In the genomic region with DNA sequence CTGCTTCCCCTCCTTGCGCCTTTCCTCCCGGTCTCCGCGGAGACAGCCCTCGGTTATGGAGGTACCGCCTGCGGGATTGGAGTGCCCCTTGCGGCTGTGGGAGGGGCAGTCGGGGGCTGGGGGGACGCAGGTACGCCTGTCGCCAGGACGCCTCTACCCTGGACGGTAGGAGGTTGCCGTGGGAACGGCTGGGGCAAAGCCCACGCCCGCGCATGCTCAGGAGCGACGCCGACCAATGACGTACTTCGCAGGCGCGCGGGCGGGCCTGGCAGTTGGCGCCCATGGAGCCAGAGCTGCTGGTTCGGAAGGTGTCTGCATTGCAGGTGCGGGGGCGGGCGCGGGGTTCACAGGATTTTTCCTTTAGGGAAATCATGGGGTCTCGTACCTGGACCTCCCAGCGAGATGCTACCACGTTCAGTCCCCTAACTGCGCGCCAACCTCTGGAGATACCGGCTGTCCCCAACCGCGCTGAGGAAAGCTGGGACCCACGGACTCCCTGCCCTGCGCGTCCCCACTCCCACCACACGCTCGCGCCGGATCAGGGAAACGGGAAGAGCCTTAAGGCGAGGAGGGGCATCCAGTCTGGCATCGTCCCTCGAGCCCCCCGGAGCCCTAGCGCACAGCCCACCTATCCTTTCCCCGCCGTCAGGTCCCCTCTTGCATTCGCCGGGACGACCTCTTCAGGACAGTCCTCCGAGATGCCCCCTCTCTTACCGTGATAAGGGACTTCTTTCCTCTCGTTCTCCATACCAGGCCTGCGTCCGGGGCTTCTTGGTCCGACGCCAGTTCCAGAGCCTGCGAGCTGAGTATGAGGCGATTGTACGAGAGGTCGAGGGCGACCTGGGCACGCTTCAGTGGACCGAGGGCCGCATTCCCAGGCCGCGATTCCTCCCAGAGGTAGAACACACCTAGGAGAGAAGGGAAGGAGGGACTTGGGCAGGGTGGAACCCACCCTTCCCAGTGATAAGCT, we compare ENCODE assay signal across 1 cellular context.
A peak's percentile ranks its signal among the peaks of the same experiment; 100 is the strongest.
TF ChIP-seq lines count a peak whose summit lies in the region.

A gene (plus strand): TSS at position 271 of the 970 bp plus-strand sequence. CDS start 11 bp downstream, at position 282.

TF ChIP-seq in HepG2, 621 proteins besides CTCF, POLR2A, EP300 and RAD21 (continued from another document and continues in another):
- TF ChIP-seq, protein P1, sequence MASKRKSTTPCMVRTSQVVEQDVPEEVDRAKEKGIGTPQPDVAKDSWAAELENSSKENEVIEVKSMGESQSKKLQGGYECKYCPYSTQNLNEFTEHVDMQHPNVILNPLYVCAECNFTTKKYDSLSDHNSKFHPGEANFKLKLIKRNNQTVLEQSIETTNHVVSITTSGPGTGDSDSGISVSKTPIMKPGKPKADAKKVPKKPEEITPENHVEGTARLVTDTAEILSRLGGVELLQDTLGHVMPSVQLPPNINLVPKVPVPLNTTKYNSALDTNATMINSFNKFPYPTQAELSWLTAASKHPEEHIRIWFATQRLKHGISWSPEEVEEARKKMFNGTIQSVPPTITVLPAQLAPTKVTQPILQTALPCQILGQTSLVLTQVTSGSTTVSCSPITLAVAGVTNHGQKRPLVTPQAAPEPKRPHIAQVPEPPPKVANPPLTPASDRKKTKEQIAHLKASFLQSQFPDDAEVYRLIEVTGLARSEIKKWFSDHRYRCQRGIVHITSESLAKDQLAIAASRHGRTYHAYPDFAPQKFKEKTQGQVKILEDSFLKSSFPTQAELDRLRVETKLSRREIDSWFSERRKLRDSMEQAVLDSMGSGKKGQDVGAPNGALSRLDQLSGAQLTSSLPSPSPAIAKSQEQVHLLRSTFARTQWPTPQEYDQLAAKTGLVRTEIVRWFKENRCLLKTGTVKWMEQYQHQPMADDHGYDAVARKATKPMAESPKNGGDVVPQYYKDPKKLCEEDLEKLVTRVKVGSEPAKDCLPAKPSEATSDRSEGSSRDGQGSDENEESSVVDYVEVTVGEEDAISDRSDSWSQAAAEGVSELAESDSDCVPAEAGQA (IDR thresholded peaks at IDR 0.05; ENCODE audit: low read depth), result 0 out of 2 replicates have a peak, but pooled peaks have one; percentile 31
- TF ChIP-seq, protein P1 (CRISPR knock-in tag; IDR thresholded peaks at IDR 0.05; ENCODE audit: borderline replicate concordance), result no peak
- TF ChIP-seq CAMTA2 (CRISPR knock-in tag; IDR thresholded peaks at IDR 0.05; ENCODE audit: borderline replicate concordance) (no peak), GZF1 (CRISPR knock-in tag; IDR thresholded peaks at IDR 0.05) (no peak), TOE1 (CRISPR knock-in tag; IDR thresholded peaks at IDR 0.05) (no peak; the same call in 1 of the 2 replicates), CC2D1A (CRISPR knock-in tag; IDR thresholded peaks at IDR 0.05) (no peak), SMC3 (IDR thresholded peaks at IDR 0.05; ENCODE audit: low read length) (no peak), U2AF2 (IDR thresholded peaks at IDR 0.05; ENCODE audit: low read depth, low read length) (0 out of 2 replicates have a peak, but pooled peaks have one; percentile 87), ZNF260 (CRISPR knock-in tag; IDR thresholded peaks at IDR 0.05; ENCODE audit: borderline replicate concordance, low read depth) (no peak), CHD2 (IDR thresholded peaks at IDR 0.05; ENCODE audit: low read depth, low read length) (no peak), SOX6 (IDR thresholded peaks at IDR 0.05) (no peak), SOX6 (CRISPR knock-in tag; IDR thresholded peaks at IDR 0.05) (no peak), SUZ12 (IDR thresholded peaks at IDR 0.05; ENCODE audit: low read depth, low read length) (no peak), MED8 (CRISPR knock-in tag; IDR thresholded peaks at IDR 0.05; ENCODE audit: insufficient replicate concordance) (no peak), SP4 (CRISPR knock-in tag; IDR thresholded peaks at IDR 0.05) (0 out of 2 replicates have a peak, but pooled peaks have one; percentile 17), SRSF1 (optimal IDR thresholded peaks at IDR 0.05; ENCODE audit: low read depth, low read length) (peak; percentile 21), JUNB (CRISPR knock-in tag; IDR thresholded peaks at IDR 0.05; ENCODE audit: borderline replicate concordance) (no peak), GLI4 (CRISPR knock-in tag; IDR thresholded peaks at IDR 0.05; ENCODE audit: borderline replicate concordance) (no peak), EED (CRISPR knock-in tag; IDR thresholded peaks at IDR 0.05) (no peak), ZSCAN31 (CRISPR knock-in tag; IDR thresholded peaks at IDR 0.05; ENCODE audit: low read depth) (no peak), FOXA1 (IDR thresholded peaks at IDR 0.05) (no peak), FOXA1 (CRISPR knock-in tag; IDR thresholded peaks at IDR 0.05) (no peak), TBL1XR1 (IDR thresholded peaks at IDR 0.05; ENCODE audit: borderline replicate concordance, low read length, partially characterized antibody) (no peak), ZSCAN21 (CRISPR knock-in tag; IDR thresholded peaks at IDR 0.05; ENCODE audit: borderline replicate concordance) (no peak; the same call in 1 of the 2 replicates), ZNF484 (CRISPR knock-in tag; IDR thresholded peaks at IDR 0.05; ENCODE audit: borderline replicate concordance, low read depth) (no peak), ZNF282 (IDR thresholded peaks at IDR 0.05; ENCODE audit: partially characterized antibody) (no peak)
- TF ChIP-seq, protein P2, sequence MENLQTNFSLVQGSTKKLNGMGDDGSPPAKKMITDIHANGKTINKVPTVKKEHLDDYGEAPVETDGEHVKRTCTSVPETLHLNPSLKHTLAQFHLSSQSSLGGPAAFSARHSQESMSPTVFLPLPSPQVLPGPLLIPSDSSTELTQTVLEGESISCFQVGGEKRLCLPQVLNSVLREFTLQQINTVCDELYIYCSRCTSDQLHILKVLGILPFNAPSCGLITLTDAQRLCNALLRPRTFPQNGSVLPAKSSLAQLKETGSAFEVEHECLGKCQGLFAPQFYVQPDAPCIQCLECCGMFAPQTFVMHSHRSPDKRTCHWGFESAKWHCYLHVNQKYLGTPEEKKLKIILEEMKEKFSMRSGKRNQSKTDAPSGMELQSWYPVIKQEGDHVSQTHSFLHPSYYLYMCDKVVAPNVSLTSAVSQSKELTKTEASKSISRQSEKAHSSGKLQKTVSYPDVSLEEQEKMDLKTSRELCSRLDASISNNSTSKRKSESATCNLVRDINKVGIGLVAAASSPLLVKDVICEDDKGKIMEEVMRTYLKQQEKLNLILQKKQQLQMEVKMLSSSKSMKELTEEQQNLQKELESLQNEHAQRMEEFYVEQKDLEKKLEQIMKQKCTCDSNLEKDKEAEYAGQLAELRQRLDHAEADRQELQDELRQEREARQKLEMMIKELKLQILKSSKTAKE (CRISPR knock-in tag; IDR thresholded peaks at IDR 0.05; ENCODE audit: borderline replicate concordance), result no peak
- TF ChIP-seq, protein P3, sequence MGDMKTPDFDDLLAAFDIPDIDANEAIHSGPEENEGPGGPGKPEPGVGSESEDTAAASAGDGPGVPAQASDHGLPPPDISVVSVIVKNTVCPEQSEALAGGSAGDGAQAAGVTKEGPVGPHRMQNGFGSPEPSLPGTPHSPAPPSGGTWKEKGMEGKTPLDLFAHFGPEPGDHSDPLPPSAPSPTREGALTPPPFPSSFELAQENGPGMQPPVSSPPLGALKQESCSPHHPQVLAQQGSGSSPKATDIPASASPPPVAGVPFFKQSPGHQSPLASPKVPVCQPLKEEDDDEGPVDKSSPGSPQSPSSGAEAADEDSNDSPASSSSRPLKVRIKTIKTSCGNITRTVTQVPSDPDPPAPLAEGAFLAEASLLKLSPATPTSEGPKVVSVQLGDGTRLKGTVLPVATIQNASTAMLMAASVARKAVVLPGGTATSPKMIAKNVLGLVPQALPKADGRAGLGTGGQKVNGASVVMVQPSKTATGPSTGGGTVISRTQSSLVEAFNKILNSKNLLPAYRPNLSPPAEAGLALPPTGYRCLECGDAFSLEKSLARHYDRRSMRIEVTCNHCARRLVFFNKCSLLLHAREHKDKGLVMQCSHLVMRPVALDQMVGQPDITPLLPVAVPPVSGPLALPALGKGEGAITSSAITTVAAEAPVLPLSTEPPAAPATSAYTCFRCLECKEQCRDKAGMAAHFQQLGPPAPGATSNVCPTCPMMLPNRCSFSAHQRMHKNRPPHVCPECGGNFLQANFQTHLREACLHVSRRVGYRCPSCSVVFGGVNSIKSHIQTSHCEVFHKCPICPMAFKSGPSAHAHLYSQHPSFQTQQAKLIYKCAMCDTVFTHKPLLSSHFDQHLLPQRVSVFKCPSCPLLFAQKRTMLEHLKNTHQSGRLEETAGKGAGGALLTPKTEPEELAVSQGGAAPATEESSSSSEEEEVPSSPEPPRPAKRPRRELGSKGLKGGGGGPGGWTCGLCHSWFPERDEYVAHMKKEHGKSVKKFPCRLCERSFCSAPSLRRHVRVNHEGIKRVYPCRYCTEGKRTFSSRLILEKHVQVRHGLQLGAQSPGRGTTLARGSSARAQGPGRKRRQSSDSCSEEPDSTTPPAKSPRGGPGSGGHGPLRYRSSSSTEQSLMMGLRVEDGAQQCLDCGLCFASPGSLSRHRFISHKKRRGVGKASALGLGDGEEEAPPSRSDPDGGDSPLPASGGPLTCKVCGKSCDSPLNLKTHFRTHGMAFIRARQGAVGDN (CRISPR knock-in tag; IDR thresholded peaks at IDR 0.05), result peak; percentile 87
- TF ChIP-seq, protein P4, sequence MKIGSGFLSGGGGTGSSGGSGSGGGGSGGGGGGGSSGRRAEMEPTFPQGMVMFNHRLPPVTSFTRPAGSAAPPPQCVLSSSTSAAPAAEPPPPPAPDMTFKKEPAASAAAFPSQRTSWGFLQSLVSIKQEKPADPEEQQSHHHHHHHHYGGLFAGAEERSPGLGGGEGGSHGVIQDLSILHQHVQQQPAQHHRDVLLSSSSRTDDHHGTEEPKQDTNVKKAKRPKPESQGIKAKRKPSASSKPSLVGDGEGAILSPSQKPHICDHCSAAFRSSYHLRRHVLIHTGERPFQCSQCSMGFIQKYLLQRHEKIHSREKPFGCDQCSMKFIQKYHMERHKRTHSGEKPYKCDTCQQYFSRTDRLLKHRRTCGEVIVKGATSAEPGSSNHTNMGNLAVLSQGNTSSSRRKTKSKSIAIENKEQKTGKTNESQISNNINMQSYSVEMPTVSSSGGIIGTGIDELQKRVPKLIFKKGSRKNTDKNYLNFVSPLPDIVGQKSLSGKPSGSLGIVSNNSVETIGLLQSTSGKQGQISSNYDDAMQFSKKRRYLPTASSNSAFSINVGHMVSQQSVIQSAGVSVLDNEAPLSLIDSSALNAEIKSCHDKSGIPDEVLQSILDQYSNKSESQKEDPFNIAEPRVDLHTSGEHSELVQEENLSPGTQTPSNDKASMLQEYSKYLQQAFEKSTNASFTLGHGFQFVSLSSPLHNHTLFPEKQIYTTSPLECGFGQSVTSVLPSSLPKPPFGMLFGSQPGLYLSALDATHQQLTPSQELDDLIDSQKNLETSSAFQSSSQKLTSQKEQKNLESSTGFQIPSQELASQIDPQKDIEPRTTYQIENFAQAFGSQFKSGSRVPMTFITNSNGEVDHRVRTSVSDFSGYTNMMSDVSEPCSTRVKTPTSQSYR (CRISPR knock-in tag; IDR thresholded peaks at IDR 0.05; ENCODE audit: borderline replicate concordance), result 0 out of 2 replicates have a peak, but pooled peaks have one; percentile 11
- TF ChIP-seq, protein P5, sequence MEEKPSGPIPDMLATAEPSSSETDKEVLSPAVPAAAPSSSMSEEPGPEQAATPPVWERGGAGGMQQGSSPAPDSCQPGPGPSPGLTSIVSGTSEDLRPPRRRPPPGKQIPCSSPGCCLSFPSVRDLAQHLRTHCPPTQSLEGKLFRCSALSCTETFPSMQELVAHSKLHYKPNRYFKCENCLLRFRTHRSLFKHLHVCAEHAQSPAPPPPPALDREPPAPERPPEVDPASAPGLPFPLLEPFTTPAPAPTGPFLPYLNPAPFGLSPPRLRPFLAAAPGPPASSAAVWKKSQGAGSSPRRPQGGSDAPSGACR (CRISPR knock-in tag; IDR thresholded peaks at IDR 0.05), result no peak
- TF ChIP-seq, protein P6, sequence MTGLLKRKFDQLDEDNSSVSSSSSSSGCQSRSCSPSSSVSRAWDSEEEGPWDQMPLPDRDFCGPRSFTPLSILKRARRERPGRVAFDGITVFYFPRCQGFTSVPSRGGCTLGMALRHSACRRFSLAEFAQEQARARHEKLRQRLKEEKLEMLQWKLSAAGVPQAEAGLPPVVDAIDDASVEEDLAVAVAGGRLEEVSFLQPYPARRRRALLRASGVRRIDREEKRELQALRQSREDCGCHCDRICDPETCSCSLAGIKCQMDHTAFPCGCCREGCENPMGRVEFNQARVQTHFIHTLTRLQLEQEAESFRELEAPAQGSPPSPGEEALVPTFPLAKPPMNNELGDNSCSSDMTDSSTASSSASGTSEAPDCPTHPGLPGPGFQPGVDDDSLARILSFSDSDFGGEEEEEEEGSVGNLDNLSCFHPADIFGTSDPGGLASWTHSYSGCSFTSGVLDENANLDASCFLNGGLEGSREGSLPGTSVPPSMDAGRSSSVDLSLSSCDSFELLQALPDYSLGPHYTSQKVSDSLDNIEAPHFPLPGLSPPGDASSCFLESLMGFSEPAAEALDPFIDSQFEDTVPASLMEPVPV (CRISPR knock-in tag; IDR thresholded peaks at IDR 0.05), result no peak
